ENCODE assay signal across 11 cellular contexts in the genomic region with DNA sequence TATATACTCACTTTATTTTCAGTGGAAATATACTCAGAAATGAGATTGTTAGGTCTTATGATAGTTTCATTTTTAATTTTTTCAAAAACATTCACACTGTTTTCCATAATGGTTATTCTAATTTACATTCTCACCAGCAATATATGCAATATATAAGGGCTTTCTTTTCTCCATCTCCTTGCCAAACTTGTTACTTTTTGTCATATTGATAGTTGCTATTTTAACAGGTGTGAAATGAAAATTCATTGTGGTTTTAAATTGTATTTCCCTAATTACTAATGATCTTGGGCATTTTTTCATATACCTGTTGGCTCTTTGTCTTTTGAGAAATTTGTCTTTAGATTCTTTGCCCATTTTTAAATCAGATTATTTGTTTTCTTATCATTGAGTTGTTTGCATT.
"Had no signal": no experiment of that assay in that cellular context is flagged by ENCODE, and none has a peak within 500 bp of the region (broad histone marks: within the 10 kb centered on the region; RNA-seq: fewer than 3 reads in every experiment).

No MANE protein-coding gene starts in this region.

- H3K27me3 Mint-ChIP-seq: naive B cell had no signal

- ATAC-seq: activated T-cell treated with anti-CD3 and anti-CD28 coated beads, Interleukin-2, amount 50 U/mL, for 72 hours; esophagus mucosa; stimulated activated naive CD8-positive, alpha-beta T cell treated with anti-CD3 and anti-CD28 coated beads, Interleukin-15, amount 100 ng/mL, for 72 hours had no signal

- H3K27ac Mint-ChIP-seq: activated CD4-positive, alpha-beta T cell treated with anti-CD3 and anti-CD28 coated beads, Interleukin-2, amount 10 ng/mL, durations not matched to agents 7 days and 5 days; activated naive CD4-positive, alpha-beta T cell treated with anti-CD3 and anti-CD28 coated beads, Interleukin-2, amount 50 U/mL, for 72 hours; activated T-cell treated with anti-CD3 and anti-CD28 coated beads, Interleukin-2, amount 50 U/mL, for 72 hours; naive B cell; stimulated activated naive CD8-positive, alpha-beta T cell treated with anti-CD3 and anti-CD28 coated beads, Interleukin-15, amount 100 ng/mL, for 72 hours had no signal

- H3K36me3 Mint-ChIP-seq: type B pancreatic cell had no signal

- DNase-seq: activated CD4-positive, alpha-beta T cell treated with anti-CD3 and anti-CD28 coated beads, Interleukin-2, amount 10 ng/mL, durations not matched to agents 7 days and 5 days; activated CD8-positive, alpha-beta memory T cell treated with anti-CD3 and anti-CD28 coated beads, Interleukin-2, amount 50 U/mL, for 48 hours; activated gamma-delta T cell; activated T-cell treated with anti-CD3 and anti-CD28 coated beads, Interleukin-2, amount 50 U/mL, for 72 hours; islet precursor cell; naive B cell; stimulated activated CD4-positive, alpha-beta T cell treated with anti-CD3 and anti-CD28 coated beads, Interleukin-1b, Interleukin-23, amount 100 ng/mL, for 48 hours; stimulated activated naive CD8-positive, alpha-beta T cell treated with anti-CD3 and anti-CD28 coated beads, Interleukin-15, amount 100 ng/mL, for 72 hours had no signal

- H3K4me3 Mint-ChIP-seq: activated CD4-positive, alpha-beta T cell treated with anti-CD3 and anti-CD28 coated beads, Interleukin-2, amount 10 ng/mL, durations not matched to agents 7 days and 5 days; activated T-cell treated with anti-CD3 and anti-CD28 coated beads, Interleukin-2, amount 50 U/mL, for 72 hours; naive B cell; stimulated activated naive CD8-positive, alpha-beta T cell treated with anti-CD3 and anti-CD28 coated beads, Interleukin-15, amount 100 ng/mL, for 72 hours; type B pancreatic cell had no signal
